6 cellular contexts compared by ENCODE assay signal in the genomic region with DNA sequence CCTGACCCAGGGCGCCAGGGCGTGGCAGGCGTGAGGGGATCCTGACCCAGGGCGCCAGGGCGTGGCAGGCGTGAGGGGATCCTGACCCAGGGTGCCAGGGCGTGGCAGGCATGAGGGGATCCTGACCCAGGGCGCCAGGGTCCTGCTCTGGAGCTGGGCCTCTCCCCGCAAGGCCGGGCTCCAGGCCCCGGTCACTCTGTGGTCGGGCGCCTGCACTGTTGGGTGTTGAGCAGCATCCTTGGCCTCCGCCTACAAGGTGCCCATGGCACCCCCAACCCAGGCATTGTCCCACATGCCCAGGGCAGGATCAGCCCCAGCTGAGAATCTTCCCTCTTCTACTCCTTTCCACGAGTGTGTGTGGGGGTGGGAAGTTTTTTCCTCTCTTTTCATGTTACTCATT. TPM values are rescaled to one million over a fixed set of nuclear protein-coding genes. Genes with fewer than 3 reads are reported as not detected.
DNase-seq lines count a peak whose midpoint lies in the region; ATAC-seq and TF ChIP-seq lines count a peak whose summit lies in the region.
"Not testable (repeated sequence)": the region's sequence is repeated elsewhere in the genome, so short reads cannot be mapped to it uniquely, and the experiment has no call there.
"Had no signal": no experiment of that assay in that cellular context is flagged by ENCODE, and none has a peak within 500 bp of the region (broad histone marks: within the 10 kb centered on the region; RNA-seq: fewer than 3 reads in every experiment).

No MANE protein-coding gene starts in this region.

- not testable (repeated sequence) for H3K4me3 Mint-ChIP-seq in T-helper 17 cell; natural killer cell treated with Interleukin-12 subunit alpha and Interleukin-12 subunit beta and Interleukin-15 and Interleukin-18, amount 100 ng/mL, for 72 hours; stimulated activated effector memory CD8-positive, alpha-beta T cell treated with anti-CD3 and anti-CD28 coated beads, Interleukin-12 subunit alpha, Interleukin-12 subunit beta, amount 100 ng/mL, for 72 hours
- H3K4me3 Mint-ChIP-seq in endothelial cell (ENCODE audit: unreplicated experiment): peak overlapping the region; percentile 42

- not testable (repeated sequence) for H3K9me3 ChIP-seq in BLaER1; T-helper 17 cell (ENCODE audit: control insufficient read depth, low read length, poor library complexity, severe bottlenecking)

- H3K4me1 Mint-ChIP-seq in T-helper 17 cell: peaks cover 16% of the 10 kb centered on the region
- not testable (repeated sequence) for H3K4me1 Mint-ChIP-seq in endothelial cell (ENCODE audit: unreplicated experiment)
- H3K4me1 Mint-ChIP-seq in natural killer cell treated with Interleukin-12 subunit alpha and Interleukin-12 subunit beta and Interleukin-15 and Interleukin-18, amount 100 ng/mL, for 72 hours (ENCODE audit: low read depth in 2 of 2): peaks cover 39 to 61% of the 10 kb centered on the region in 2 donors
- peaks cover 35% of the 10 kb centered on the region for H3K4me1 Mint-ChIP-seq in stimulated activated effector memory CD8-positive, alpha-beta T cell treated with anti-CD3 and anti-CD28 coated beads, Interleukin-12 subunit alpha, Interleukin-12 subunit beta, amount 100 ng/mL, for 72 hours

- not testable (repeated sequence) for ATAC-seq in T-helper 17 cell; natural killer cell treated with Interleukin-12 subunit alpha and Interleukin-12 subunit beta and Interleukin-15 and Interleukin-18, amount 100 ng/mL, for 72 hours; stimulated activated effector memory CD8-positive, alpha-beta T cell treated with anti-CD3 and anti-CD28 coated beads, Interleukin-12 subunit alpha, Interleukin-12 subunit beta, amount 100 ng/mL, for 72 hours

- H4K20me1 ChIP-seq in BLaER1: peaks cover 70% of the 10 kb centered on the region

- TF ChIP-seq CTCF in endothelial cell (IDR thresholded peaks at IDR 0.05; ENCODE audit: unreplicated experiment): not testable (repeated sequence)

- 0 out of 2 replicates have a peak overlapping the region, but pooled peaks have one; percentile 49 for H3K27ac ChIP-seq in BLaER1

- H3K27ac Mint-ChIP-seq in T-helper 17 cell: peak overlapping the region; percentile 80
- not testable (repeated sequence) for H3K27ac Mint-ChIP-seq in endothelial cell (ENCODE audit: unreplicated experiment)
- H3K27ac Mint-ChIP-seq in natural killer cell treated with Interleukin-12 subunit alpha and Interleukin-12 subunit beta and Interleukin-15 and Interleukin-18, amount 100 ng/mL, for 72 hours: peak overlapping the region; percentile 37 to 39
- peak overlapping the region; percentile 48 for H3K27ac Mint-ChIP-seq in stimulated activated effector memory CD8-positive, alpha-beta T cell treated with anti-CD3 and anti-CD28 coated beads, Interleukin-12 subunit alpha, Interleukin-12 subunit beta, amount 100 ng/mL, for 72 hours

- H3K27me3 Mint-ChIP-seq in T-helper 17 cell; endothelial cell (ENCODE audit: unreplicated experiment); natural killer cell treated with Interleukin-12 subunit alpha and Interleukin-12 subunit beta and Interleukin-15 and Interleukin-18, amount 100 ng/mL, for 72 hours: not testable (repeated sequence)

- not testable (repeated sequence) for H3K4me3 ChIP-seq in BLaER1

- H3K9ac ChIP-seq in BLaER1: not testable (repeated sequence)

- not testable (repeated sequence) for DNase-seq in T-helper 17 cell; endothelial cell (ENCODE audit: low spot score); natural killer cell treated with Interleukin-12 subunit alpha and Interleukin-12 subunit beta and Interleukin-15 and Interleukin-18, amount 100 ng/mL, for 72 hours (ENCODE audit: low spot score); stimulated activated effector memory CD8-positive, alpha-beta T cell treated with anti-CD3 and anti-CD28 coated beads, Interleukin-12 subunit alpha, Interleukin-12 subunit beta, amount 100 ng/mL, for 72 hours (ENCODE audit: low spot score in 2 of 2)

- H3K4me2 ChIP-seq in BLaER1: peak overlapping the region; percentile 92

- peaks cover 40% of the 10 kb centered on the region for H3K36me3 ChIP-seq in BLaER1

- H3K4me1 ChIP-seq in BLaER1: peaks cover 90% of the 10 kb centered on the region

- not testable (repeated sequence) for H3K36me3 Mint-ChIP-seq in T-helper 17 cell (ENCODE audit: low read depth)
- peaks cover 22% of the 10 kb centered on the region for H3K36me3 Mint-ChIP-seq in endothelial cell (ENCODE audit: low read depth, unreplicated experiment)
- H3K36me3 Mint-ChIP-seq in natural killer cell treated with Interleukin-12 subunit alpha and Interleukin-12 subunit beta and Interleukin-15 and Interleukin-18, amount 100 ng/mL, for 72 hours: peaks cover 16% of the 10 kb centered on the region
- H3K36me3 Mint-ChIP-seq in stimulated activated effector memory CD8-positive, alpha-beta T cell treated with anti-CD3 and anti-CD28 coated beads, Interleukin-12 subunit alpha, Interleukin-12 subunit beta, amount 100 ng/mL, for 72 hours: peaks cover 40% of the 10 kb centered on the region

- H3K27me3 ChIP-seq in BLaER1: not testable (repeated sequence)

- not testable (repeated sequence) for H3K9me3 Mint-ChIP-seq in endothelial cell (ENCODE audit: unreplicated experiment); natural killer cell treated with Interleukin-12 subunit alpha and Interleukin-12 subunit beta and Interleukin-15 and Interleukin-18, amount 100 ng/mL, for 72 hours; stimulated activated effector memory CD8-positive, alpha-beta T cell treated with anti-CD3 and anti-CD28 coated beads, Interleukin-12 subunit alpha, Interleukin-12 subunit beta, amount 100 ng/mL, for 72 hours

RNA-seq across cellular contexts. Expression of a gene that starts 8.6 kb away (rescaled TPM):
- total RNA-seq in T-helper 17 cell (10 to 100 TPM; 28.0 to 32.6 TPM), endothelial cell (ENCODE audit: unreplicated experiment) (11.4 TPM)
- total RNA-seq in natural killer cell treated with Interleukin-12 subunit alpha and Interleukin-12 subunit beta and Interleukin-15 and Interleukin-18, amount 100 ng/mL, for 72 hours: 10 to 100 TPM; 36.6 to 60.1 TPM

RNA-seq across cellular contexts. Expression of a gene that starts 33.6 kb away (rescaled TPM):
- 1 to 10 TPM; 2.2 to 2.4 TPM for total RNA-seq in T-helper 17 cell
- not detected for total RNA-seq in endothelial cell (ENCODE audit: unreplicated experiment)
- 1 to 10 TPM in 1 of 2 donors, under 1 TPM in 1; 0.83 to 2.8 TPM for total RNA-seq in natural killer cell treated with Interleukin-12 subunit alpha and Interleukin-12 subunit beta and Interleukin-15 and Interleukin-18, amount 100 ng/mL, for 72 hours
- total RNA-seq: Calu3 had no signal

RNA-seq across cellular contexts. Expression of a gene that starts 41.2 kb away (rescaled TPM):
- total RNA-seq in T-helper 17 cell: 10 to 100 TPM; 50.2 to 60.8 TPM
- 19.9 TPM for total RNA-seq in endothelial cell (ENCODE audit: unreplicated experiment)
- 10 to 100 TPM; 27.8 to 70.6 TPM for total RNA-seq in natural killer cell treated with Interleukin-12 subunit alpha and Interleukin-12 subunit beta and Interleukin-15 and Interleukin-18, amount 100 ng/mL, for 72 hours

RNA-seq across cellular contexts. Expression of a gene that starts 56.4 kb away (rescaled TPM):
- total RNA-seq in T-helper 17 cell (10 to 100 TPM; 11.9 TPM), endothelial cell (ENCODE audit: unreplicated experiment) (42.3 TPM)
- 100 to 1,000 TPM in 1 of 2 donors, 10 to 100 TPM in 1; 65.1 to 155 TPM for total RNA-seq in natural killer cell treated with Interleukin-12 subunit alpha and Interleukin-12 subunit beta and Interleukin-15 and Interleukin-18, amount 100 ng/mL, for 72 hours
